23 cellular contexts compared by ENCODE assay signal in genomic region chr15:27776501-27776900, GRCh38.
"Had no signal": no experiment of that assay in that cellular context is flagged by ENCODE, and none has a peak within 500 bp of the region (broad histone marks: within the 10 kb centered on the region; RNA-seq: fewer than 3 reads in every experiment).

No MANE protein-coding gene starts in this region.

- DNase-seq: heart right ventricle; kidney; left colon; left lung; lower lobe of right lung; mesendoderm; naive B cell; natural killer cell; nephron progenitor cell; nucleus accumbens; right lobe of liver; stimulated activated CD4-positive, alpha-beta T cell treated with anti-CD3 and anti-CD28 coated beads, Interleukin-12 subunit alpha, Interleukin-12 subunit beta, amount 100 ng/mL, for 4 hours; stimulated activated CD4-positive, alpha-beta T cell treated with anti-CD3 and anti-CD28 coated beads, Interleukin-15, amount 100 ng/mL, for 24 hours; stimulated activated CD4-positive, alpha-beta T cell treated with anti-CD3 and anti-CD28 coated beads, Interleukin-2, amount 100 ng/mL, for 24 hours; stimulated activated CD4-positive, alpha-beta T cell treated with anti-CD3 and anti-CD28 coated beads, Interleukin-4, amount 100 ng/mL, for 1 hour; stimulated activated naive CD4-positive, alpha-beta T cell treated with Interleukin-2 at 50 U/mL for 16 hours; stimulated activated naive CD8-positive, alpha-beta T cell treated with anti-CD3 and anti-CD28 coated beads, Interleukin-15, amount 100 ng/mL, for 72 hours; substantia nigra; upper lobe of left lung had no signal

- H3K4me1 ChIP-seq: heart right ventricle, left lung, lower lobe of right lung, right atrium auricular region, right lobe of liver, tibial nerve, upper lobe of left lung, vagina had no signal

- H3K36me3 ChIP-seq: heart right ventricle, left lung, lower lobe of right lung, right atrium auricular region, right lobe of liver, tibial nerve, upper lobe of left lung, vagina had no signal

- H3K79me2 ChIP-seq: hepatocyte had no signal

- H3K4me3 ChIP-seq: heart right ventricle, hepatocyte, left lung, lower lobe of right lung, right atrium auricular region, right lobe of liver, tibial nerve, upper lobe of left lung, vagina had no signal

- H3K4me2 ChIP-seq: hepatocyte had no signal

- H3K27me3 ChIP-seq: heart right ventricle, hepatocyte, left lung, right atrium auricular region, right lobe of liver, tibial nerve, upper lobe of left lung, vagina had no signal

- H2AFZ ChIP-seq: hepatocyte had no signal

- H3K27ac ChIP-seq: heart right ventricle, hepatocyte, left lung, lower lobe of right lung, right atrium auricular region, right lobe of liver, tibial nerve, upper lobe of left lung, vagina had no signal

- H3K9me3 ChIP-seq: right atrium auricular region, right lobe of liver, upper lobe of left lung, vagina had no signal
